In genomic region chr14:52067873-52068740, GRCh38 we compare ENCODE assay signal across 8 cellular contexts. TPM values are rescaled to one million over a fixed set of nuclear protein-coding genes. Genes with fewer than 3 reads are reported as not detected.
A peak's percentile ranks its signal among the peaks of the same experiment; 100 is the strongest.
DNase-seq lines count a peak whose midpoint lies in the region; ATAC-seq lines count a peak whose summit lies in the region.

No MANE protein-coding gene starts in this region.

- H2BK15ac ChIP-seq in mesendoderm (replicated peaks; ENCODE audit: low read depth) = no peak overlapping the region

- H3K4me1 ChIP-seq in NT2/D1 (ENCODE audit: insufficient read depth, insufficient read length) = no peaks in the 10 kb centered on the region
- no peaks in the 10 kb centered on the region for H3K4me1 ChIP-seq in mesendoderm (ENCODE audit: control insufficient read depth, low read depth, low read length)
- H3K4me1 ChIP-seq in urinary bladder (ENCODE audit: insufficient read depth) = no peaks in the 10 kb centered on the region

- H3K18ac ChIP-seq in mesendoderm (ENCODE audit: low read length) = no peak overlapping the region

- no peak overlapping the region for H3K27ac ChIP-seq in mesendoderm (ENCODE audit: low read depth, low read length)
- H3K27ac ChIP-seq in urinary bladder (ENCODE audit: low read depth) = peak overlapping the region; percentile 40

- no peaks in the 10 kb centered on the region for H3K79me2 ChIP-seq in mesendoderm (ENCODE audit: control insufficient read depth, insufficient read depth, low read length)

- H3K36me3 ChIP-seq in NT2/D1 (ENCODE audit: insufficient read depth, insufficient read length, low read length) (no peaks in the 10 kb centered on the region), mesendoderm (ENCODE audit: control insufficient read depth, insufficient read depth, low read length) (no peaks in the 10 kb centered on the region), urinary bladder (ENCODE audit: insufficient read depth) (no peaks in the 10 kb centered on the region)

- peak overlapping the region; percentile 100 for H3K4me2 ChIP-seq in mesendoderm (ENCODE audit: low read length)

- ATAC-seq in GM19397 (IDR thresholded peaks at IDR 0.05; ENCODE audit: unreplicated experiment) = no peak

- H4K8ac ChIP-seq in mesendoderm (ENCODE audit: low read depth, low read length) = no peak overlapping the region

- H3K9me3 ChIP-seq in NT2/D1 (ENCODE audit: insufficient read depth, low read length) = no peaks in the 10 kb centered on the region

- H3K27me3 ChIP-seq in NT2/D1 (ENCODE audit: insufficient read depth, insufficient read length) = peaks cover 48% of the 10 kb centered on the region
- H3K27me3 ChIP-seq in mesendoderm (ENCODE audit: insufficient read depth, low read length, poor library complexity) = peaks cover 18% of the 10 kb centered on the region

- H3K79me1 ChIP-seq in mesendoderm (ENCODE audit: low read length) = no peaks in the 10 kb centered on the region

- H3K23ac ChIP-seq in mesendoderm (ENCODE audit: low read length) = peak overlapping the region; percentile 66

- H4K5ac ChIP-seq in mesendoderm (ENCODE audit: low read length) = no peak overlapping the region

- DNase-seq in NT2/D1 (ENCODE audit: low read depth, low spot score) (no peak), ecto neural progenitor cell (ENCODE audit: low spot score) (peak; percentile 72), mesendoderm (peak; percentile 64), glomerular visceral epithelial cell (ENCODE audit: extremely low spot score) (no peak)
- DNase-seq in stimulated activated CD4-positive, alpha-beta T cell treated with anti-CD3 and anti-CD28 coated beads, Interleukin-4, amount 100 ng/mL, for 4 hours = no peak

- H3K9ac ChIP-seq in NT2/D1 (ENCODE audit: insufficient read length, low read depth) (peak overlapping the region; percentile 68), mesendoderm (ENCODE audit: low read length) (peak overlapping the region; percentile 70)

- whole genome bisulfite sequencing in mesendoderm (ENCODE audit: extremely low coverage, insufficient coverage, low lambda C conversion rate) = no CpG with 5 or more reads among the region's 56 CpGs
- WGBS in urinary bladder = 4% methylated on average over 56 of the region's 56 CpGs

- no peak overlapping the region for H2BK5ac ChIP-seq in mesendoderm (ENCODE audit: low read length)

- H3K4ac ChIP-seq in mesendoderm (ENCODE audit: low read depth, low read length) = no peak overlapping the region

- H3K4me3 ChIP-seq in GM08714 (ENCODE audit: low read length) (peak overlapping the region; percentile 38; the same call in 1 of the 2 replicates), NT2/D1 (ENCODE audit: insufficient read length, low read depth) (peak overlapping the region; percentile 67), mesendoderm (ENCODE audit: low read length) (peak overlapping the region; percentile 60), urinary bladder (ENCODE audit: low read depth, low read length) (peak overlapping the region; percentile 66)

- no peak overlapping the region for H2AK5ac ChIP-seq in mesendoderm (ENCODE audit: low read length)

- no peak overlapping the region for H2BK120ac ChIP-seq in mesendoderm (ENCODE audit: low read depth, low read length)

- peak overlapping the region; percentile 81 for H3K56ac ChIP-seq in mesendoderm (ENCODE audit: low read length)

RNA-seq across cellular contexts. Expression of gene NID2, which starts 0.8 kb away (rescaled TPM):
- 0.63 TPM for polyA plus RNA-seq in mesendoderm (2013, experiment 1 of 2)
- polyA plus RNA-seq in mesendoderm (2013, experiment 2 of 2) = 0.69 TPM
- 102 TPM for total RNA-seq in urinary bladder
- polyA plus RNA-seq in urinary bladder = 12.5 TPM

Comparison
In these comparisons a context has a peak if more than half of its experiments do, and no peak if none do; other contexts are left out.
1. DNase-seq: peak in ecto neural progenitor cell (single experiment) and mesendoderm (single experiment); none in NT2/D1 (single experiment), glomerular visceral epithelial cell (single experiment) and stimulated activated CD4-positive, alpha-beta T cell treated with anti-CD3 and anti-CD28 coated beads, Interleukin-4, amount 100 ng/mL, for 4 hours (0 of 2).
2. Peak in every context shown above with its lines, with median percentiles within 50 percentile points of each other: H3K4me3 ChIP-seq.